In the genomic region with DNA sequence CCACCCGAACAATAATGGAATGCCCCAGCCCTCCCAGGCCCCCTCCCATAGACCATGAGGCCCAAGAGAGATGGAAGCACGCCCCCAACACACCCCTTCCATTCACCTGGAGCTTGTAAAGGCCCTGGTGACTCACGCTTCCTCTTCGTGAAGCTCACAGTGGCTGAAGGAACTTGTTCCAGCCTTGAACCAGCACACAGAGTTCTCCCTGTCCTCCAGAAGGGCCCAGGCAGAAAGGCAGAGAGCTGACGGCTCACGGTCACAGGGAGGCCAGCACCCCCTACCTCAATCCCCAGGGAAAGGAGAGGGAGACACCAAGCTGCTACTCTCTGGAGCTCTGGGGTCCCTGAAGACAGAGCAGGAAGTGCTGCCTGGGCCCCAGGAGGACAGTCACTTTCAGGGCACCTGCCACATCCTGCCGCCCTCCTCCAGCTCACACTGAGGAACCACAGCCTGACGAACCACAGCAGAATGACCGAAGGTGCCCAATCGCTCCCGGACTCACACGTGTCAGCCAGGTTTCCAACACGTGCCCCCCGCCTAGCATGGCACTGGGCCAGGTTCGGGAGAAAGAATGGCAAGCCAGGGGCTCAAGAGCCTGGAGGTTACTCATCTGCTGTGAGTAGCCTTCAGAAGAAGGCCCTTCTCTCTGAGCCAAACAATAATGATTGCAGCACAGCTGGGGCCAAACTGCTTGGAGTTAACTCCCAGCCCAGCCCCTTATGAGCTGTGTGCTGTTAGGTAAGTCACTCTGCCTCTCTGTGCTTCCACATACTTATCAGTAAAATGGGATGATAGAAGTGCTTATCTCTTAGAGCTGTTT, we compare ENCODE assay signal across 9 cellular contexts. TPM values are rescaled to one million over a fixed set of nuclear protein-coding genes. Genes with fewer than 3 reads are reported as not detected.
A peak's percentile ranks its signal among the peaks of the same experiment; 100 is the strongest.
DNase-seq lines count a peak whose midpoint lies in the region; ATAC-seq, FAIRE-seq and TF ChIP-seq lines count a peak whose summit lies in the region.
"Had no signal": no experiment of that assay in that cellular context is flagged by ENCODE, and none has a peak within 500 bp of the region (broad histone marks: within the 10 kb centered on the region; RNA-seq: fewer than 3 reads in every experiment).

No MANE protein-coding gene starts in this region.

- H3K27me3 ChIP-seq in ACC112 (ENCODE audit: insufficient read depth, low read length) (no peaks in the 10 kb centered on the region), HepG2 (ENCODE audit: control insufficient read depth in 1 of 2, insufficient read depth in 2 of 2, low read length in 2 of 2) (no peaks in the 10 kb centered on the region)

- TF ChIP-seq EP300 in HepG2 (IDR thresholded peaks at IDR 0.05; ENCODE audit: low read depth in 2 of 2, low read length in 2 of 2) (no peak), HepG2 (CRISPR knock-in tag; IDR thresholded peaks at IDR 0.05; ENCODE audit: borderline replicate concordance) (no peak)

- ATAC-seq in GM18861 (IDR thresholded peaks at IDR 0.05; ENCODE audit: unreplicated experiment) (peak; percentile 85), HG02981 (IDR thresholded peaks at IDR 0.05; ENCODE audit: unreplicated experiment) (peak; percentile 90), HepG2 (peak; percentile 43)
- peak; percentile 91 for ATAC-seq in stimulated activated memory B cell treated with anti-CD40 and anti-IgM and Interleukin-4, amounts not matched to agents 10 μg/mL and 1 μg/mL and 100 μg/mL, for 72 hours

- H3K4me2 ChIP-seq in HepG2 (ENCODE audit: low read depth, low read length), result peak overlapping the region; percentile 24; the same call in 1 of the 2 replicates

- no peak overlapping the region for H3K4me3 Mint-ChIP-seq in stimulated activated memory B cell treated with anti-CD40 and anti-IgM and Interleukin-4, amounts not matched to agents 10 μg/mL and 1 μg/mL and 100 μg/mL, for 72 hours

- no peak for TF ChIP-seq CTCF in HepG2 (CRISPR knock-in tag; IDR thresholded peaks at IDR 0.05)

- no peak for TF ChIP-seq RAD21 in HepG2 (CRISPR knock-in tag; IDR thresholded peaks at IDR 0.05)

- no peaks in the 10 kb centered on the region for H3K36me3 Mint-ChIP-seq in stimulated activated memory B cell treated with anti-CD40 and anti-IgM and Interleukin-4, amounts not matched to agents 10 μg/mL and 1 μg/mL and 100 μg/mL, for 72 hours

- no peaks in the 10 kb centered on the region for H3K9me3 Mint-ChIP-seq in stimulated activated memory B cell treated with anti-CD40 and anti-IgM and Interleukin-4, amounts not matched to agents 10 μg/mL and 1 μg/mL and 100 μg/mL, for 72 hours

- H3K4me1 ChIP-seq in ACC112 (ENCODE audit: control insufficient read depth, insufficient read depth, low read length, unreplicated experiment) (peaks cover 36% of the 10 kb centered on the region), HepG2 (ENCODE audit: insufficient read depth, low read length) (peaks cover 40% of the 10 kb centered on the region)

- H3K36me3 ChIP-seq in ACC112 (ENCODE audit: insufficient read depth, low read length) (no peaks in the 10 kb centered on the region), HepG2 (replicated peaks in 1 of 2; ENCODE audit: control insufficient read depth in 1 of 2, insufficient read depth in 2 of 2, low read length in 2 of 2) (peaks cover 3 to 5% of the 10 kb centered on the region in 2 experiments; a peak in 3 of 5 replicates)

- H3K27ac ChIP-seq in ACC112 (ENCODE audit: low read depth, low read length) (peak overlapping the region; percentile 34; the same call in 1 of the 2 replicates), angular gyrus (ENCODE audit: low read depth, low read length) (peak overlapping the region; percentile 91), HepG2 (ENCODE audit: extremely low read length, insufficient read depth, low read length) (no peak overlapping the region)

- intact Hi-C loops in HepG2 (cut with micrococcal nuclease; ENCODE audit: unreplicated experiment), result no loop called here

- H3K4me3 ChIP-seq in ACC112 (ENCODE audit: low read depth, low read length) (no peak overlapping the region), HepG2 (replicated peaks in 1 of 3; ENCODE audit: insufficient read depth in 1 of 3, low read depth in 2 of 3, low read length in 3 of 3) (no peak overlapping the region)

- DNase-seq in NOMO-1 treated with DMSO at 0.1 percent for 48 hours (lab: John Stamatoyannopoulos, UW; ENCODE audit: unreplicated experiment) (peak; percentile 64), HepG2 (ENCODE audit: low spot score) (peak; percentile 70), retina (no peak)

- no peaks in the 10 kb centered on the region for H4K20me1 ChIP-seq in HepG2 (ENCODE audit: insufficient read depth, low read length)

- 0 out of 2 replicates have a peak overlapping the region, but pooled peaks have one; percentile 8 for H3K9ac ChIP-seq in HepG2 (ENCODE audit: insufficient read depth, low read depth, low read length)

- no peaks in the 10 kb centered on the region for H3K27me3 Mint-ChIP-seq in stimulated activated memory B cell treated with anti-CD40 and anti-IgM and Interleukin-4, amounts not matched to agents 10 μg/mL and 1 μg/mL and 100 μg/mL, for 72 hours

- peaks cover 22% of the 10 kb centered on the region for H3K79me2 ChIP-seq in ACC112 (ENCODE audit: control insufficient read depth, insufficient read depth, low read length, unreplicated experiment)
- peaks cover 7% of the 10 kb centered on the region for H3K79me2 ChIP-seq in HepG2 (ENCODE audit: insufficient read depth, low read length)

- H2AFZ ChIP-seq in ACC112 (ENCODE audit: low read length, unreplicated experiment) (no peak overlapping the region), HepG2 (ENCODE audit: low read length) (no peak overlapping the region)

- no peaks in the 10 kb centered on the region for H3K9me3 ChIP-seq in HepG2 (ENCODE audit: low read length)

- no peak for FAIRE-seq in HepG2 (lab: Jason Lieb, UNC)
- FAIRE-seq: islet of Langerhans had no signal

- peak overlapping the region; percentile 72 for H3K27ac Mint-ChIP-seq in stimulated activated memory B cell treated with anti-CD40 and anti-IgM and Interleukin-4, amounts not matched to agents 10 μg/mL and 1 μg/mL and 100 μg/mL, for 72 hours

- POLR2A ChIA-PET in HepG2 (lab: Yijun Ruan, JAX), result interaction anchor here (2.9 kb wide), 1 partner anchor 13 kb away, joined by 13 read pairs; no protein-coding TSS in a partner anchor

- TF ChIP-seq POLR2A in HepG2 (IDR thresholded peaks at IDR 0.05; ENCODE audit: insufficient read depth in 1 of 2, low read depth in 2 of 2, low read length in 2 of 2), result no peak

- H3K4me1 Mint-ChIP-seq in stimulated activated memory B cell treated with anti-CD40 and anti-IgM and Interleukin-4, amounts not matched to agents 10 μg/mL and 1 μg/mL and 100 μg/mL, for 72 hours, result peaks cover 38% of the 10 kb centered on the region

- in situ Hi-C loops in HepG2 (cut with HindIII; ENCODE audit: extremely low pct_ligation_motif_present, low pct_unique_long_range_greater_than_20kb), result no loop called here

- no TSS peak for BruUV-seq in HepG2 (replicated peaks; lab: Mats Ljungman, UMichigan)

- 74% methylated on average over 11 of the region's 15 CpGs for WGBS in HepG2 (ENCODE audit: low lambda C conversion rate)

- CTCF ChIA-PET in HepG2 (lab: Yijun Ruan, JAX; ENCODE audit: low intra/inter-chr PET ratio, low total read pairs), result no interaction called here

RNA-seq across cellular contexts. Expression of a gene that starts 52.8 kb away (rescaled TPM):
- total RNA-seq in HepG2 (2016; rRNA removed; fragmentation: Illumina TruSeq; extraction: Trizol), result 15.1 and 15.5 TPM in 2 replicates
- 4.8 and 5.9 TPM in 2 replicates for total RNA-seq in HepG2 (2016; cell fraction: cytosol; rRNA removed; fragmentation: Illumina TruSeq; extraction: Trizol; ENCODE audit: low read depth)
- total RNA-seq in HepG2 (2016; cell fraction: insoluble cytoplasmic fraction; rRNA removed; fragmentation: Illumina TruSeq; extraction: Trizol), result 13.9 and 15.8 TPM in 2 replicates
- 6.6 and 7.8 TPM in 2 replicates for total RNA-seq in HepG2 (2016; cell fraction: membrane; rRNA removed; fragmentation: Illumina TruSeq; extraction: Trizol)
- total RNA-seq in HepG2 (2016; cell fraction: nucleus; rRNA removed; fragmentation: Illumina TruSeq; extraction: Trizol), result 18.8 and 22.2 TPM in 2 replicates
- polyA plus RNA-seq in HepG2 (2011; rRNA removed), result 18.2 and 20.9 TPM in 2 replicates
- polyA plus RNA-seq in HepG2 (2011; cell fraction: cytosol; rRNA removed), result 11.7 and 13.7 TPM in 2 replicates
- polyA plus RNA-seq in HepG2 (2011; cell fraction: nucleus; rRNA removed), result 164 and 167 TPM in 2 replicates
- polyA plus RNA-seq in HepG2 (2012), result 15.1 and 34.9 TPM in 2 replicates
- polyA plus RNA-seq in HepG2 (2016; cell fraction: cytosol; fragmentation: Illumina TruSeq; extraction: Trizol; ENCODE audit: low read depth), result 1.1 TPM in 2 replicates
- 16.9 and 19.7 TPM in 2 replicates for polyA plus RNA-seq in HepG2 (2016; cell fraction: insoluble cytoplasmic fraction; fragmentation: Illumina TruSeq; extraction: Trizol; ENCODE audit: low read depth)
- 3.0 and 4.2 TPM in 2 replicates for polyA plus RNA-seq in HepG2 (2016; cell fraction: membrane; fragmentation: Illumina TruSeq; extraction: Trizol; ENCODE audit: low read depth)
- polyA plus RNA-seq in HepG2 (2016; cell fraction: nucleus; fragmentation: Illumina TruSeq; extraction: Trizol; ENCODE audit: insufficient read depth, low read depth), result 49.2 and 54.4 TPM in 2 replicates
- 19.1 and 24.2 TPM in 2 replicates for polyA minus RNA-seq in HepG2 (2011; rRNA and poly(A)+ RNA removed; ENCODE audit: low replicate concordance)
- 12.4 and 14.9 TPM in 2 replicates for polyA minus RNA-seq in HepG2 (2011; cell fraction: cytosol; rRNA and poly(A)+ RNA removed)
- polyA minus RNA-seq in HepG2 (2011; cell fraction: nucleus; rRNA and poly(A)+ RNA removed), result 29.7 and 35.3 TPM in 2 replicates
